In the genomic region with DNA sequence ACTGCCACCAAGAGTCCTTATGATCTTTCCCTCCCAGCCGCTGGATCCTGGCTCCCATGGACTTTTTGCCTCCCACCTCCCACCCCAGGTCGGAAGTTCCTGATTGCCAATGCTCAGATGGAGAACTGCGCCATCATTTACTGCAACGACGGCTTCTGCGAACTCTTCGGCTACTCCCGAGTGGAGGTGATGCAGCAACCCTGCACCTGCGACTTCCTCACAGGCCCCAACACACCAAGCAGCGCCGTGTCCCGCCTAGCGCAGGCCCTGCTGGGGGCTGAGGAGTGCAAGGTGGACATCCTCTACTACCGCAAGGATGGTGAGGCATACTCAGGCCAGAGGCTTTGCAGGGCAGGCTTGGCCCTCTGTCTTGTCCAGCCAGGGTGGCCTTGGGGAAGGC, we compare ENCODE assay signal across 1 cellular context.
TF ChIP-seq lines count a peak whose summit lies in the region.

No MANE protein-coding gene starts in this region.

TF ChIP-seq in GM23338, 12 proteins besides CTCF, POLR2A, EP300 and RAD21 (continued from another document):
- TF ChIP-seq, protein P1, sequence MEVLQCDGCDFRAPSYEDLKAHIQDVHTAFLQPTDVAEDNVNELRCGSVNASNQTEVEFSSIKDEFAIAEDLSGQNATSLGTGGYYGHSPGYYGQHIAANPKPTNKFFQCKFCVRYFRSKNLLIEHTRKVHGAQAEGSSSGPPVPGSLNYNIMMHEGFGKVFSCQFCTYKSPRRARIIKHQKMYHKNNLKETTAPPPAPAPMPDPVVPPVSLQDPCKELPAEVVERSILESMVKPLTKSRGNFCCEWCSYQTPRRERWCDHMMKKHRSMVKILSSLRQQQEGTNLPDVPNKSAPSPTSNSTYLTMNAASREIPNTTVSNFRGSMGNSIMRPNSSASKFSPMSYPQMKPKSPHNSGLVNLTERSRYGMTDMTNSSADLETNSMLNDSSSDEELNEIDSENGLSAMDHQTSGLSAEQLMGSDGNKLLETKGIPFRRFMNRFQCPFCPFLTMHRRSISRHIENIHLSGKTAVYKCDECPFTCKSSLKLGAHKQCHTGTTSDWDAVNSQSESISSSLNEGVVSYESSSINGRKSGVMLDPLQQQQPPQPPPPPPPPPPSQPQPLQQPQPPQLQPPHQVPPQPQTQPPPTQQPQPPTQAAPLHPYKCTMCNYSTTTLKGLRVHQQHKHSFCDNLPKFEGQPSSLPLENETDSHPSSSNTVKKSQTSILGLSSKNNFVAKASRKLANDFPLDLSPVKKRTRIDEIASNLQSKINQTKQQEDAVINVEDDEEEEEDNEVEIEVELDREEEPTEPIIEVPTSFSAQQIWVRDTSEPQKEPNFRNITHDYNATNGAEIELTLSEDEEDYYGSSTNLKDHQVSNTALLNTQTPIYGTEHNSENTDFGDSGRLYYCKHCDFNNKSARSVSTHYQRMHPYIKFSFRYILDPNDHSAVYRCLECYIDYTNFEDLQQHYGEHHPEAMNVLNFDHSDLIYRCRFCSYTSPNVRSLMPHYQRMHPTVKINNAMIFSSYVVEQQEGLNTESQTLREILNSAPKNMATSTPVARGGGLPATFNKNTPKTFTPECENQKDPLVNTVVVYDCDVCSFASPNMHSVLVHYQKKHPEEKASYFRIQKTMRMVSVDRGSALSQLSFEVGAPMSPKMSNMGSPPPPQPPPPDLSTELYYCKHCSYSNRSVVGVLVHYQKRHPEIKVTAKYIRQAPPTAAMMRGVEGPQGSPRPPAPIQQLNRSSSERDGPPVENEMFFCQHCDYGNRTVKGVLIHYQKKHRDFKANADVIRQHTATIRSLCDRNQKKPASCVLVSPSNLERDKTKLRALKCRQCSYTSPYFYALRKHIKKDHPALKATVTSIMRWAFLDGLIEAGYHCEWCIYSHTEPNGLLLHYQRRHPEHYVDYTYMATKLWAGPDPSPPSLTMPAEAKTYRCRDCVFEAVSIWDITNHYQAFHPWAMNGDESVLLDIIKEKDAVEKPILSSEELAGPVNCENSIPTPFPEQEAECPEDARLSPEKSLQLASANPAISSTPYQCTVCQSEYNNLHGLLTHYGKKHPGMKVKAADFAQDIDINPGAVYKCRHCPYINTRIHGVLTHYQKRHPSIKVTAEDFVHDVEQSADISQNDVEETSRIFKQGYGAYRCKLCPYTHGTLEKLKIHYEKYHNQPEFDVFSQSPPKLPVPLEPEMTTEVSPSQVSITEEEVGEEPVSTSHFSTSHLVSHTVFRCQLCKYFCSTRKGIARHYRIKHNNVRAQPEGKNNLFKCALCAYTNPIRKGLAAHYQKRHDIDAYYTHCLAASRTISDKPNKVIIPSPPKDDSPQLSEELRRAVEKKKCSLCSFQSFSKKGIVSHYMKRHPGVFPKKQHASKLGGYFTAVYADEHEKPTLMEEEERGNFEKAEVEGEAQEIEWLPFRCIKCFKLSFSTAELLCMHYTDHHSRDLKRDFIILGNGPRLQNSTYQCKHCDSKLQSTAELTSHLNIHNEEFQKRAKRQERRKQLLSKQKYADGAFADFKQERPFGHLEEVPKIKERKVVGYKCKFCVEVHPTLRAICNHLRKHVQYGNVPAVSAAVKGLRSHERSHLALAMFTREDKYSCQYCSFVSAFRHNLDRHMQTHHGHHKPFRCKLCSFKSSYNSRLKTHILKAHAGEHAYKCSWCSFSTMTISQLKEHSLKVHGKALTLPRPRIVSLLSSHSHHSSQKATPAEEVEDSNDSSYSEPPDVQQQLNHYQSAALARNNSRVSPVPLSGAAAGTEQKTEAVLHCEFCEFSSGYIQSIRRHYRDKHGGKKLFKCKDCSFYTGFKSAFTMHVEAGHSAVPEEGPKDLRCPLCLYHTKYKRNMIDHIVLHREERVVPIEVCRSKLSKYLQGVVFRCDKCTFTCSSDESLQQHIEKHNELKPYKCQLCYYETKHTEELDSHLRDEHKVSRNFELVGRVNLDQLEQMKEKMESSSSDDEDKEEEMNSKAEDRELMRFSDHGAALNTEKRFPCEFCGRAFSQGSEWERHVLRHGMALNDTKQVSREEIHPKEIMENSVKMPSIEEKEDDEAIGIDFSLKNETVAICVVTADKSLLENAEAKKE (CRISPR knock-in tag; IDR thresholded peaks at IDR 0.05) = no peak
- TF ChIP-seq ZNF331 (CRISPR knock-in tag; IDR thresholded peaks at IDR 0.05; ENCODE audit: low read depth) = no peak
- TF ChIP-seq, protein P2, sequence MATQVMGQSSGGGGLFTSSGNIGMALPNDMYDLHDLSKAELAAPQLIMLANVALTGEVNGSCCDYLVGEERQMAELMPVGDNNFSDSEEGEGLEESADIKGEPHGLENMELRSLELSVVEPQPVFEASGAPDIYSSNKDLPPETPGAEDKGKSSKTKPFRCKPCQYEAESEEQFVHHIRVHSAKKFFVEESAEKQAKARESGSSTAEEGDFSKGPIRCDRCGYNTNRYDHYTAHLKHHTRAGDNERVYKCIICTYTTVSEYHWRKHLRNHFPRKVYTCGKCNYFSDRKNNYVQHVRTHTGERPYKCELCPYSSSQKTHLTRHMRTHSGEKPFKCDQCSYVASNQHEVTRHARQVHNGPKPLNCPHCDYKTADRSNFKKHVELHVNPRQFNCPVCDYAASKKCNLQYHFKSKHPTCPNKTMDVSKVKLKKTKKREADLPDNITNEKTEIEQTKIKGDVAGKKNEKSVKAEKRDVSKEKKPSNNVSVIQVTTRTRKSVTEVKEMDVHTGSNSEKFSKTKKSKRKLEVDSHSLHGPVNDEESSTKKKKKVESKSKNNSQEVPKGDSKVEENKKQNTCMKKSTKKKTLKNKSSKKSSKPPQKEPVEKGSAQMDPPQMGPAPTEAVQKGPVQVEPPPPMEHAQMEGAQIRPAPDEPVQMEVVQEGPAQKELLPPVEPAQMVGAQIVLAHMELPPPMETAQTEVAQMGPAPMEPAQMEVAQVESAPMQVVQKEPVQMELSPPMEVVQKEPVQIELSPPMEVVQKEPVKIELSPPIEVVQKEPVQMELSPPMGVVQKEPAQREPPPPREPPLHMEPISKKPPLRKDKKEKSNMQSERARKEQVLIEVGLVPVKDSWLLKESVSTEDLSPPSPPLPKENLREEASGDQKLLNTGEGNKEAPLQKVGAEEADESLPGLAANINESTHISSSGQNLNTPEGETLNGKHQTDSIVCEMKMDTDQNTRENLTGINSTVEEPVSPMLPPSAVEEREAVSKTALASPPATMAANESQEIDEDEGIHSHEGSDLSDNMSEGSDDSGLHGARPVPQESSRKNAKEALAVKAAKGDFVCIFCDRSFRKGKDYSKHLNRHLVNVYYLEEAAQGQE (IDR thresholded peaks at IDR 0.05; ENCODE audit: unreplicated experiment) = no peak
- TF ChIP-seq POLR2AphosphoS5 (IDR thresholded peaks at IDR 0.05; ENCODE audit: low read depth) = no peak
- TF ChIP-seq EZH2 (IDR thresholded peaks at IDR 0.05; ENCODE audit: low read depth, unreplicated experiment) = no peak
- TF ChIP-seq, protein P3, sequence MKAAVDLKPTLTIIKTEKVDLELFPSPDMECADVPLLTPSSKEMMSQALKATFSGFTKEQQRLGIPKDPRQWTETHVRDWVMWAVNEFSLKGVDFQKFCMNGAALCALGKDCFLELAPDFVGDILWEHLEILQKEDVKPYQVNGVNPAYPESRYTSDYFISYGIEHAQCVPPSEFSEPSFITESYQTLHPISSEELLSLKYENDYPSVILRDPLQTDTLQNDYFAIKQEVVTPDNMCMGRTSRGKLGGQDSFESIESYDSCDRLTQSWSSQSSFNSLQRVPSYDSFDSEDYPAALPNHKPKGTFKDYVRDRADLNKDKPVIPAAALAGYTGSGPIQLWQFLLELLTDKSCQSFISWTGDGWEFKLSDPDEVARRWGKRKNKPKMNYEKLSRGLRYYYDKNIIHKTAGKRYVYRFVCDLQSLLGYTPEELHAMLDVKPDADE (IDR thresholded peaks at IDR 0.05) = no peak
- TF ChIP-seq CREB1 (CRISPR knock-in tag; IDR thresholded peaks at IDR 0.05; ENCODE audit: low read depth) = no peak
